In genomic region chr11:126189109-126189929, GRCh38 we compare ENCODE assay signal across 13 cellular contexts. TPM values are rescaled to one million over a fixed set of nuclear protein-coding genes. Genes with fewer than 3 reads are reported as not detected.
DNase-seq lines count a peak whose midpoint lies in the region; ATAC-seq, FAIRE-seq and TF ChIP-seq lines count a peak whose summit lies in the region.
"Had no signal": no experiment of that assay in that cellular context is flagged by ENCODE, and none has a peak within 500 bp of the region (broad histone marks: within the 10 kb centered on the region; RNA-seq: fewer than 3 reads in every experiment).

No MANE protein-coding gene starts in this region.

- no peak; the same call in none of the 2 replicates for TF ChIP-seq RAD21 in HepG2 (CRISPR knock-in tag; IDR thresholded peaks at IDR 0.05)

- H3K27ac ChIP-seq in HepG2 (ENCODE audit: extremely low read length, insufficient read depth, low read length) (peak overlapping the region; percentile 81), right lobe of liver (no peak overlapping the region)
- H3K27ac ChIP-seq: A549, HL-60 had no signal

- no peak overlapping the region for H2AFZ ChIP-seq in HepG2 (ENCODE audit: low read length)

- DNase-seq in HepG2 (ENCODE audit: low spot score) (peak; percentile 94), right lobe of liver (no peak), NCI-H510A treated with DMSO at 0.1 percent for 48 hours (lab: John Stamatoyannopoulos, UW) (peak; percentile 30), foreskin melanocyte (no peak), NCI-H2171 treated with DMSO at 0.1 percent for 48 hours (lab: John Stamatoyannopoulos, UW) (no peak), dedifferentiated amniotic fluid mesenchymal stem cell (ENCODE audit: extremely low spot score) (no peak), NCI-H1930 (lab: John Stamatoyannopoulos, UW) (no peak)
- DNase-seq: left cardiac atrium, NCI-H1417 treated with DMSO at 0.1 percent for 48 hours had no signal

- peak; percentile 66 to 71; a peak in 3 of 4 replicates for TF ChIP-seq POLR2A in HepG2 (IDR thresholded peaks at IDR 0.05; ENCODE audit: insufficient read depth in 1 of 2, low read depth in 2 of 2, low read length in 2 of 2)
- TF ChIP-seq POLR2A in right lobe of liver (IDR thresholded peaks at IDR 0.05): no peak

- peak; percentile 82 for ATAC-seq in HepG2
- no peak for ATAC-seq in right lobe of liver
- peak; percentile 72 for ATAC-seq in HG02678 (IDR thresholded peaks at IDR 0.05; ENCODE audit: unreplicated experiment)
- ATAC-seq: A549, left cardiac atrium had no signal

- CTCF ChIA-PET in HepG2 (lab: Yijun Ruan, JAX; ENCODE audit: low intra/inter-chr PET ratio, low total read pairs): no interaction called here

- H4K20me1 ChIP-seq in HepG2 (ENCODE audit: insufficient read depth, low read length): no peaks in the 10 kb centered on the region

- BruUV-seq in HepG2 (replicated peaks; lab: Mats Ljungman, UMichigan): no TSS peak

- H3K4me3 ChIP-seq in HepG2 (replicated peaks in 1 of 3; ENCODE audit: insufficient read depth in 1 of 3, low read depth in 2 of 3, low read length in 3 of 3): peak overlapping the region in 1 of 3 experiments; percentile 19; a peak in 1 of 6 replicates
- no peak overlapping the region for H3K4me3 ChIP-seq in right lobe of liver
- H3K4me3 ChIP-seq: A549 had no signal

- intact Hi-C loops in HepG2 (cut with micrococcal nuclease; ENCODE audit: unreplicated experiment) (loop anchor here (2.0 kb wide), 1 partner anchor 29 kb away; no protein-coding TSS in a partner anchor), right lobe of liver (cut with DNase I) (no loop called here)

- H3K79me2 ChIP-seq in HepG2 (ENCODE audit: insufficient read depth, low read length): no peaks in the 10 kb centered on the region

- WGBS in HepG2 (ENCODE audit: low lambda C conversion rate): 95% methylated on average over 8 of the region's 22 CpGs
- 81% methylated on average over 12 of the region's 22 CpGs for WGBS in right lobe of liver (ENCODE audit: insufficient coverage, low coverage, low lambda C conversion rate, missing lambda C conversion rate)

- peak; percentile 99 for FAIRE-seq in HepG2 (lab: Jason Lieb, UNC)
- FAIRE-seq: A549, RCC 7860 had no signal

- H3K4me1 ChIP-seq in HepG2 (ENCODE audit: insufficient read depth, low read length): peaks cover 99% of the 10 kb centered on the region
- peaks cover 0 to 5% (median 0%) of the 10 kb centered on the region in 4 donors for H3K4me1 ChIP-seq in right lobe of liver
- H3K4me1 ChIP-seq: A549 had no signal

- peaks cover 2 to 18% of the 10 kb centered on the region in 2 experiments; a peak in 2 of 5 replicates for H3K36me3 ChIP-seq in HepG2 (replicated peaks in 1 of 2; ENCODE audit: control insufficient read depth in 1 of 2, insufficient read depth in 2 of 2, low read length in 2 of 2)
- no peaks in the 10 kb centered on the region for H3K36me3 ChIP-seq in right lobe of liver

- H3K9me3 ChIP-seq in HepG2 (ENCODE audit: low read length): no peaks in the 10 kb centered on the region
- no peaks in the 10 kb centered on the region for H3K9me3 ChIP-seq in right lobe of liver
- H3K9me3 ChIP-seq: A549 had no signal

- POLR2A ChIA-PET in HepG2 (lab: Yijun Ruan, JAX): interaction anchor here (0.8 to 7.7 kb wide), 14 partner anchors 22 to 264 kb away, joined by 3 to 87 read pairs (median 4); partner anchors contain the start of genes FAM118B and RPUSD4

- TF ChIP-seq EP300 in HepG2 (IDR thresholded peaks at IDR 0.05; ENCODE audit: low read depth in 2 of 2, low read length in 2 of 2): peak; percentile 32 to 76; a peak in 3 of 4 replicates
- peak; percentile 73; the same call in 1 of the 2 replicates for TF ChIP-seq EP300 in HepG2 (CRISPR knock-in tag; IDR thresholded peaks at IDR 0.05; ENCODE audit: borderline replicate concordance)

- H3K9ac ChIP-seq in HepG2 (ENCODE audit: insufficient read depth, low read depth, low read length): peak overlapping the region; percentile 63

- peak; percentile 34 for TF ChIP-seq CTCF in HepG2 (CRISPR knock-in tag; IDR thresholded peaks at IDR 0.05)
- TF ChIP-seq CTCF in right lobe of liver (IDR thresholded peaks at IDR 0.05): no peak

- in situ Hi-C loops in HepG2 (cut with HindIII; ENCODE audit: extremely low pct_ligation_motif_present, low pct_unique_long_range_greater_than_20kb): loop anchor here (5.0 kb wide), 1 partner anchor 267 kb away; no protein-coding TSS in a partner anchor

- H3K4me2 ChIP-seq in HepG2 (ENCODE audit: low read depth, low read length): peak overlapping the region; percentile 36
- H3K4me2 ChIP-seq: A549 had no signal

- no peaks in the 10 kb centered on the region for H3K27me3 ChIP-seq in HepG2 (ENCODE audit: control insufficient read depth in 1 of 2, insufficient read depth in 2 of 2, low read length in 2 of 2)
- H3K27me3 ChIP-seq in right lobe of liver: no peaks in the 10 kb centered on the region

RNA-seq across cellular contexts. Expression of gene RPUSD4, which starts 22.1 kb away (rescaled TPM):
- total RNA-seq in HepG2 (2016; rRNA removed; fragmentation: Illumina TruSeq; extraction: Trizol): 45.0 and 45.6 TPM in 2 replicates
- 11.4 and 11.5 TPM in 2 replicates for total RNA-seq in HepG2 (2016; cell fraction: cytosol; rRNA removed; fragmentation: Illumina TruSeq; extraction: Trizol; ENCODE audit: low read depth)
- 46.3 and 47.2 TPM in 2 replicates for total RNA-seq in HepG2 (2016; cell fraction: insoluble cytoplasmic fraction; rRNA removed; fragmentation: Illumina TruSeq; extraction: Trizol)
- 25.9 and 29.8 TPM in 2 replicates for total RNA-seq in HepG2 (2016; cell fraction: membrane; rRNA removed; fragmentation: Illumina TruSeq; extraction: Trizol)
- total RNA-seq in HepG2 (2016; cell fraction: nucleus; rRNA removed; fragmentation: Illumina TruSeq; extraction: Trizol): 46.8 and 51.8 TPM in 2 replicates
- 51.6 and 52.9 TPM in 2 replicates for polyA plus RNA-seq in HepG2 (2011; rRNA removed)
- polyA plus RNA-seq in HepG2 (2011; cell fraction: cytosol; rRNA removed): 42.4 and 53.0 TPM in 2 replicates
- polyA plus RNA-seq in HepG2 (2011; cell fraction: nucleus; rRNA removed): 68.4 and 69.6 TPM in 2 replicates
- polyA plus RNA-seq in HepG2 (2012): 36.1 and 41.1 TPM in 2 replicates
- polyA plus RNA-seq in HepG2 (2016; cell fraction: cytosol; fragmentation: Illumina TruSeq; extraction: Trizol; ENCODE audit: low read depth): 6.0 and 7.2 TPM in 2 replicates
- 43.9 and 44.1 TPM in 2 replicates for polyA plus RNA-seq in HepG2 (2016; cell fraction: insoluble cytoplasmic fraction; fragmentation: Illumina TruSeq; extraction: Trizol; ENCODE audit: low read depth)
- polyA plus RNA-seq in HepG2 (2016; cell fraction: membrane; fragmentation: Illumina TruSeq; extraction: Trizol; ENCODE audit: low read depth): 16.2 and 17.9 TPM in 2 replicates
- 85.9 and 93.8 TPM in 2 replicates for polyA plus RNA-seq in HepG2 (2016; cell fraction: nucleus; fragmentation: Illumina TruSeq; extraction: Trizol; ENCODE audit: insufficient read depth, low read depth)
- polyA minus RNA-seq in HepG2 (2011; rRNA and poly(A)+ RNA removed; ENCODE audit: low replicate concordance): 74.1 and 168 TPM in 2 replicates
- 31.0 and 34.3 TPM in 2 replicates for polyA minus RNA-seq in HepG2 (2011; cell fraction: cytosol; rRNA and poly(A)+ RNA removed)
- polyA minus RNA-seq in HepG2 (2011; cell fraction: nucleus; rRNA and poly(A)+ RNA removed): 60.8 and 66.2 TPM in 2 replicates
- total RNA-seq in right lobe of liver: 10 to 100 TPM; 12.8 to 18.5 (median 14.2) TPM

RNA-seq across cellular contexts. Expression of gene FAM118B, which starts 22.3 kb away (rescaled TPM):
- total RNA-seq in HepG2 (2016; rRNA removed; fragmentation: Illumina TruSeq; extraction: Trizol) (25.7 and 30.9 TPM in 2 replicates), right lobe of liver (1 to 10 TPM; 4.6 to 8.3 (median 5.8) TPM)
- 4.3 and 4.7 TPM in 2 replicates for total RNA-seq in HepG2 (2016; cell fraction: cytosol; rRNA removed; fragmentation: Illumina TruSeq; extraction: Trizol; ENCODE audit: low read depth)
- 25.2 and 33.9 TPM in 2 replicates for total RNA-seq in HepG2 (2016; cell fraction: insoluble cytoplasmic fraction; rRNA removed; fragmentation: Illumina TruSeq; extraction: Trizol)
- 11.4 and 12.1 TPM in 2 replicates for total RNA-seq in HepG2 (2016; cell fraction: membrane; rRNA removed; fragmentation: Illumina TruSeq; extraction: Trizol)
- total RNA-seq in HepG2 (2016; cell fraction: nucleus; rRNA removed; fragmentation: Illumina TruSeq; extraction: Trizol): 17.6 and 18.5 TPM in 2 replicates
- polyA plus RNA-seq in HepG2 (2011; rRNA removed): 10.2 and 10.4 TPM in 2 replicates
- 6.6 and 10.7 TPM in 2 replicates for polyA plus RNA-seq in HepG2 (2011; cell fraction: cytosol; rRNA removed)
- 3.4 and 4.2 TPM in 2 replicates for polyA plus RNA-seq in HepG2 (2011; cell fraction: nucleus; rRNA removed)
- polyA plus RNA-seq in HepG2 (2012): 8.2 and 8.8 TPM in 2 replicates
- polyA plus RNA-seq in HepG2 (2016; cell fraction: cytosol; fragmentation: Illumina TruSeq; extraction: Trizol; ENCODE audit: low read depth): 3.3 and 3.4 TPM in 2 replicates
- polyA plus RNA-seq in HepG2 (2016; cell fraction: insoluble cytoplasmic fraction; fragmentation: Illumina TruSeq; extraction: Trizol; ENCODE audit: low read depth): 27.7 and 31.2 TPM in 2 replicates
- 6.7 and 7.0 TPM in 2 replicates for polyA plus RNA-seq in HepG2 (2016; cell fraction: membrane; fragmentation: Illumina TruSeq; extraction: Trizol; ENCODE audit: low read depth)
- 14.7 and 15.9 TPM in 2 replicates for polyA plus RNA-seq in HepG2 (2016; cell fraction: nucleus; fragmentation: Illumina TruSeq; extraction: Trizol; ENCODE audit: insufficient read depth, low read depth)
- 2.5 and 4.9 TPM in 2 replicates for polyA minus RNA-seq in HepG2 (2011; rRNA and poly(A)+ RNA removed; ENCODE audit: low replicate concordance)
- 3.3 and 6.6 TPM in 2 replicates for polyA minus RNA-seq in HepG2 (2011; cell fraction: cytosol; rRNA and poly(A)+ RNA removed)
- polyA minus RNA-seq in HepG2 (2011; cell fraction: nucleus; rRNA and poly(A)+ RNA removed): 10.6 and 13.4 TPM in 2 replicates

Comparison
In these comparisons a context has a peak if more than half of its experiments do, and no peak if none do; other contexts are left out.
1. ATAC-seq: peak in HepG2 (single experiment) and HG02678 (single experiment); none in right lobe of liver (0 of 4).
2. DNase-seq: peak in HepG2 (single experiment) and NCI-H510A treated with DMSO at 0.1 percent for 48 hours (single experiment); none in right lobe of liver (0 of 3), foreskin melanocyte (single experiment), NCI-H2171 treated with DMSO at 0.1 percent for 48 hours (single experiment), dedifferentiated amniotic fluid mesenchymal stem cell (single experiment) and NCI-H1930 (0 of 2).